9 cellular contexts compared by ENCODE assay signal in the genomic region with DNA sequence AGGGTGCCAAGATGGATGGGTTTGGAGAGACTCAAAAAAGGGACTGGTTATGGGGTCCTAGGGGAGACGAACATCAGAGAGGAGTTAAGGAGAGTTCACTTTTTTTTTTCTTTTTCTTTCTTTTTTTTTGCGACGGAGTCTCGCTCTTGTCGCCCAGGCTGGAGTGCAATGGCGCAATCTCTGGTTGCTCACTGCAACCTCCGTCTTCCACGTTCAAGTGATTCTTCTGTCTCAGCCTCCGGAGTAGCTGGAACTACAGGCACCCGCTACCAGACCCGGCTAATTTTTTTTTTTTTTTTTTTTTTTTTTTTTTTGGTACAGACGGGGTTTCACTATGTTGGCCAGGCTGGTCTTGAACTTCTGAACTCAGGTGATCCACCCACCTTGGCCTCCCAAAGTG. TPM values are rescaled to one million over a fixed set of nuclear protein-coding genes. Genes with fewer than 3 reads are reported as not detected.
DNase-seq lines count a peak whose midpoint lies in the region; ATAC-seq and TF ChIP-seq lines count a peak whose summit lies in the region.
"Had no signal": no experiment of that assay in that cellular context is flagged by ENCODE, and none has a peak within 500 bp of the region (broad histone marks: within the 10 kb centered on the region; RNA-seq: fewer than 3 reads in every experiment).

No MANE protein-coding gene starts in this region.

- no peak for DNase-seq in AG09309 (ENCODE audit: low read depth)
- no peak for DNase-seq in chondrocyte (ENCODE audit: low spot score)
- no peak for DNase-seq in naive thymus-derived CD8-positive, alpha-beta T cell
- DNase-seq in GM13977 (ENCODE audit: low spot score) = no peak
- DNase-seq in NCI-H1092 (lab: John Stamatoyannopoulos, UW) = no peak
- no peak for DNase-seq in DMS79 (lab: John Stamatoyannopoulos, UW)
- DNase-seq: midbrain had no signal

- in situ Hi-C loops in GM13977 (cut with MboI; ENCODE audit: low pct_unique_long_range_greater_than_20kb, low sequenced_read_pairs, unreplicated experiment) = no loop called here

- POLR2A ChIA-PET in naive thymus-derived CD8-positive, alpha-beta T cell (lab: Charles Lee) = no interaction called here

- H3K27me3 Mint-ChIP-seq in IgD-negative memory B cell = peaks cover 2% of the 10 kb centered on the region
- H3K27me3 Mint-ChIP-seq in chondrocyte (ENCODE audit: low read depth) = peaks cover 11% of the 10 kb centered on the region
- peaks cover 3 to 16% (median 9%) of the 10 kb centered on the region in 5 donors for H3K27me3 Mint-ChIP-seq in naive thymus-derived CD8-positive, alpha-beta T cell

- peak overlapping the region; percentile 86 to 95 (median 91) for H3K4me3 Mint-ChIP-seq in IgD-negative memory B cell
- H3K4me3 Mint-ChIP-seq in chondrocyte (ENCODE audit: unreplicated experiment) = peak overlapping the region; percentile 65
- peak overlapping the region; percentile 66 to 85 (median 80) for H3K4me3 Mint-ChIP-seq in naive thymus-derived CD8-positive, alpha-beta T cell

- TF ChIP-seq CTCF in AG09309 (IDR thresholded peaks at IDR 0.05; ENCODE audit: control insufficient read depth, insufficient read depth, low read depth, low read length, missing control alignments) (no peak), chondrocyte (IDR thresholded peaks at IDR 0.05) (no peak), GM13977 (IDR thresholded peaks at IDR 0.05; ENCODE audit: extremely low read depth, insufficient read depth, missing control alignments) (no peak)

- H3K27ac Mint-ChIP-seq in IgD-negative memory B cell = peak overlapping the region; percentile 36 to 92 (median 92)
- H3K27ac Mint-ChIP-seq in chondrocyte (ENCODE audit: unreplicated experiment) = no peak overlapping the region
- H3K27ac Mint-ChIP-seq in naive thymus-derived CD8-positive, alpha-beta T cell = peak overlapping the region in 2 of 10 donors; percentile 31 to 72

- H3K36me3 Mint-ChIP-seq in IgD-negative memory B cell = peaks cover 3% of the 10 kb centered on the region
- H3K36me3 Mint-ChIP-seq in chondrocyte (ENCODE audit: low read depth) = no peaks in the 10 kb centered on the region
- H3K36me3 Mint-ChIP-seq in naive thymus-derived CD8-positive, alpha-beta T cell = no peaks in the 10 kb centered on the region

- H3K4me3 ChIP-seq in AG09309 (ENCODE audit: control insufficient read depth, low read depth, low read length) = peak overlapping the region; percentile 31

- no peak for ATAC-seq in naive thymus-derived CD8-positive, alpha-beta T cell
- no peak for ATAC-seq in GM18519 (IDR thresholded peaks at IDR 0.05; ENCODE audit: low FRiP score, unreplicated experiment)

- no peaks in the 10 kb centered on the region for H3K9me3 Mint-ChIP-seq in IgD-negative memory B cell
- H3K9me3 Mint-ChIP-seq in chondrocyte (ENCODE audit: low read depth) = no peaks in the 10 kb centered on the region
- H3K9me3 Mint-ChIP-seq in naive thymus-derived CD8-positive, alpha-beta T cell = no peaks in the 10 kb centered on the region

- peaks cover 18 to 30% (median 18%) of the 10 kb centered on the region in 3 donors for H3K4me1 Mint-ChIP-seq in IgD-negative memory B cell
- H3K4me1 Mint-ChIP-seq in chondrocyte (ENCODE audit: low read depth) = peaks cover 8% of the 10 kb centered on the region
- peaks cover 9 to 37% (median 16%) of the 10 kb centered on the region in 4 donors for H3K4me1 Mint-ChIP-seq in naive thymus-derived CD8-positive, alpha-beta T cell

RNA-seq across cellular contexts. Expression of a gene that starts 1.2 kb away (rescaled TPM):
- 12.6 TPM for polyA plus RNA-seq in IgD-negative memory B cell
- total RNA-seq in chondrocyte = 0.87 to 2.0 TPM (median 0.87 TPM) in 3 replicates
- under 1 TPM; 0.42 to 0.80 TPM for total RNA-seq in naive thymus-derived CD8-positive, alpha-beta T cell
- polyA plus RNA-seq in naive thymus-derived CD8-positive, alpha-beta T cell = under 1 TPM in 2 of 3 donors, not detected in 1; 0.11 to 0.16 TPM

RNA-seq across cellular contexts. Expression of a gene that starts 16.5 kb away (rescaled TPM):
- polyA plus RNA-seq in IgD-negative memory B cell = 0.56 TPM
- total RNA-seq in chondrocyte = not detected in 3 replicates
- total RNA-seq in naive thymus-derived CD8-positive, alpha-beta T cell = not detected
- polyA plus RNA-seq in naive thymus-derived CD8-positive, alpha-beta T cell = not detected

RNA-seq across cellular contexts. Expression of a gene that starts 29.0 kb away (rescaled TPM):
- polyA plus RNA-seq in IgD-negative memory B cell = not detected
- 0.12 to 0.31 TPM in 2 of 3 replicates, not detected in the other for total RNA-seq in chondrocyte
- not detected for total RNA-seq in naive thymus-derived CD8-positive, alpha-beta T cell
- not detected for polyA plus RNA-seq in naive thymus-derived CD8-positive, alpha-beta T cell

RNA-seq across cellular contexts. Expression of a gene that starts 37.8 kb away (rescaled TPM):
- polyA plus RNA-seq in IgD-negative memory B cell = 34.0 TPM
- 26.4 to 31.8 TPM (median 29.1 TPM) in 3 replicates for total RNA-seq in chondrocyte
- total RNA-seq in naive thymus-derived CD8-positive, alpha-beta T cell = 10 to 100 TPM; 37.6 to 38.4 TPM
- 10 to 100 TPM; 17.5 to 37.5 (median 31.3) TPM for polyA plus RNA-seq in naive thymus-derived CD8-positive, alpha-beta T cell

RNA-seq across cellular contexts. Expression of a gene that starts 38.1 kb away (rescaled TPM):
- 16.0 TPM for polyA plus RNA-seq in IgD-negative memory B cell
- 15.5 to 22.5 TPM (median 15.8 TPM) in 3 replicates for total RNA-seq in chondrocyte
- 10 to 100 TPM; 28.9 to 33.8 TPM for total RNA-seq in naive thymus-derived CD8-positive, alpha-beta T cell
- polyA plus RNA-seq in naive thymus-derived CD8-positive, alpha-beta T cell = 10 to 100 TPM; 13.2 to 15.5 (median 13.8) TPM
